Comparison of ENCODE assay signal across 8 cellular contexts in the genomic region with DNA sequence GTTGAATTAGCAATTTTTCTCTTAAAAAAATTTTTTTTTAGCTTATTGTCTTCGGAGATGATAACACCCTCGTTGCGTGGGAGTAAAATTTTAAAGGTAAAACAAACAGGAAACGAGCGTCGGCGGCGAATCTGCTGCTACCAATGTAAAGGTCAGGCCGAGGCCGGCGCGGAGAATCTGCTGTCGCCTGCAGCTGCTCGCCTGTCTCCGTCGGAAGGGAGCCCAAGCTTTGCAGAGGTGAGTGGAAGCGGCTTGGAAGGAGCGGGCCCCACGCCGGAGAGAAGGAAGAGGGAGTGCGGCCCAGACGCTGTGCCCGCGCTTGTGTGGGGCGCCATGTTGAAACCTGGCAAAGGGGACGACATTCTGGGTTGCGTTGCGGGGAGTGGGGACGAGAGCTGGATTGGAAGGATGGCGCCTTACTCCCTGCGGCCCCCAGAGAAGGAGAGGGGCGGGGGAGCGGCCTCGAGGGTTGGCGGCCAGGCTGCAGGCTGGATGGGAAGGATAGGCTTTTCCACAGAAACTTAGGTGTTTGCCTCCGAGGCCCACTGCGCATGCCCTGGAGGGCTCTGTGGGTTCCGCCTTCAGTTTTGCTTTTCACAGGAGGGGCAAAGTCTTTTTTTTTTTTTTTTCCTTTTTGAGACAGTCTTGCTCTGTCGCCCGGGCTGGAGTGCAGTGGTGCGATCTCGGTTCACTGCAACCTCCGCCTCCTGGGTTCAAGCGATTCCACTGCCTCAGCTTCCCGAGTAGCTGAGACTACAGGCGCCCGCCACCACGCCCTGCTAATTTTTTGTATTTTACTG. TPM values are rescaled to one million over a fixed set of nuclear protein-coding genes. Genes with fewer than 3 reads are reported as not detected.
DNase-seq lines count a peak whose midpoint lies in the region; ATAC-seq and TF ChIP-seq lines count a peak whose summit lies in the region.

A gene with protein sequence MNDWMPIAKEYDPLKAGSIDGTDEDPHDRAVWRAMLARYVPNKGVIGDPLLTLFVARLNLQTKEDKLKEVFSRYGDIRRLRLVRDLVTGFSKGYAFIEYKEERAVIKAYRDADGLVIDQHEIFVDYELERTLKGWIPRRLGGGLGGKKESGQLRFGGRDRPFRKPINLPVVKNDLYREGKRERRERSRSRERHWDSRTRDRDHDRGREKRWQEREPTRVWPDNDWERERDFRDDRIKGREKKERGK (plus strand): TSS at position 160 of the 800 bp plus-strand sequence. CDS start 7,402 bp downstream, outside the sequence.

- ATAC-seq in GM18505 (IDR thresholded peaks at IDR 0.05; ENCODE audit: unreplicated experiment) (peak; percentile 61), HG03060 (IDR thresholded peaks at IDR 0.05; ENCODE audit: low read depth, unreplicated experiment) (peak; percentile 35), HG03139 (IDR thresholded peaks at IDR 0.05; ENCODE audit: unreplicated experiment) (no peak)
- peak; percentile 71 to 83 for ATAC-seq in activated CD4-positive, CD25-positive, alpha-beta regulatory T cell treated with anti-CD3 and anti-CD28 coated beads, Interleukin-2, amount 50 U/mL, for 24 hours

- peak within 1 kb of the TSS; percentile 64 to 78 (median 69) for H3K4me3 ChIP-seq in spleen

- WGBS in spleen, 5 donors = 0% methylated on average over 48 of the region's 48 CpGs

- peak in 1 of 11 experiments; percentile 3 for TF ChIP-seq CTCF in spleen (IDR thresholded peaks at IDR 0.05 in 8 of 11, conservative IDR thresholded peaks at IDR 0.05 in 3 of 11)

- intact Hi-C loops in spleen (cut with DNase I; ENCODE audit: low total_unique reads) = no loop called here

- no peaks in the 10 kb centered on the region for H3K27me3 ChIP-seq in spleen (replicated peaks in 1 of 7)

- peak within 1 kb of the TSS; percentile 99 to 100 (median 100) for H3K27ac ChIP-seq in spleen

- peaks cover 6 to 47% (median 23%) of the 10 kb centered on the region in 6 donors for H3K4me1 ChIP-seq in spleen

- peaks cover 0 to 12% (median 2%) of the 10 kb centered on the region in 6 donors for H3K36me3 ChIP-seq in spleen

- peak; percentile 94 for DNase-seq in NCI-H2227 treated with DMSO at 0.1 percent for 48 hours (lab: John Stamatoyannopoulos, UW)
- DNase-seq in central memory CD4-positive, alpha-beta T cell = peak; percentile 87
- DNase-seq in iris pigment epithelial cell (ENCODE audit: low read depth) = peak; percentile 78
- peak; percentile 93 for DNase-seq in spleen

- no peaks in the 10 kb centered on the region for H3K9me3 ChIP-seq in spleen

- TF ChIP-seq POLR2A in GM18505 (IDR thresholded peaks at IDR 0.05; ENCODE audit: borderline replicate concordance, extremely low read depth, insufficient read depth, insufficient read length) (peak; percentile 75), spleen (IDR thresholded peaks at IDR 0.05) (peak in 1 of 3 donors; percentile 9)

RNA-seq across cellular contexts. Expression of the gene that starts here (rescaled TPM):
- total RNA-seq in spleen = 10 to 100 TPM; 18.9 to 36.1 (median 27.8) TPM
- polyA plus RNA-seq in spleen = 10 to 100 TPM; 36.3 to 63.7 (median 55.4) TPM
